1 cellular context compared by ENCODE assay signal in the genomic region with DNA sequence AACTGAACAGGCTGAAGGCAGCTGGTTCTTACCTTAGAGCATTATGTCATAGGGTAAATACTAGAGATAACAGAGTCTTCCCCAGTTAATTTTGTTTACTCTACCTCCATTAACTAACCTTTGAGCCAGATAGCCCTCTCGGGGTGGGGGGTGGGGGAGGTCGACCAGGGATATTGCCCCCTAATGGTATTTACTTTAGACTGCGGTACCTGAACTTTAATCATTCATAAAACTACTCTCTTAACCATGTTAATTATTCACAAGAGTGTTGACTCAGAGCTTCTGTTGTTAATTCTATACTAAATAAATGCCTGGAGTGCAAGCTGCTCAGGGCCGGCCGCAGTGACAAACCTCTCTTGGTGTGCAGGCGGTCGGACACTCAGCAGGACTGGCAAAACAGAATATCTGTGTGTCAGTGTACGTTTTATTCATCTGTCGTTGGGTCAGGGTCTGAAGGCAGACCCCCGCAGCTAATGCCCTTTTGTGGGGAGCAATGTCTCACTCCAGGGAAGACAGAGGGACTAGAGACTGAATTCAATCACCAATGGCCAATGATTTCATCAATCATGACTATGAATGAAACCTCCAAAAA.
TF ChIP-seq lines count a peak whose summit lies in the region.

No MANE protein-coding gene starts in this region.

TF ChIP-seq in HepG2, 621 proteins besides CTCF, POLR2A, EP300 and RAD21 (continued from another document and continues in another):
- TF ChIP-seq, protein P1, sequence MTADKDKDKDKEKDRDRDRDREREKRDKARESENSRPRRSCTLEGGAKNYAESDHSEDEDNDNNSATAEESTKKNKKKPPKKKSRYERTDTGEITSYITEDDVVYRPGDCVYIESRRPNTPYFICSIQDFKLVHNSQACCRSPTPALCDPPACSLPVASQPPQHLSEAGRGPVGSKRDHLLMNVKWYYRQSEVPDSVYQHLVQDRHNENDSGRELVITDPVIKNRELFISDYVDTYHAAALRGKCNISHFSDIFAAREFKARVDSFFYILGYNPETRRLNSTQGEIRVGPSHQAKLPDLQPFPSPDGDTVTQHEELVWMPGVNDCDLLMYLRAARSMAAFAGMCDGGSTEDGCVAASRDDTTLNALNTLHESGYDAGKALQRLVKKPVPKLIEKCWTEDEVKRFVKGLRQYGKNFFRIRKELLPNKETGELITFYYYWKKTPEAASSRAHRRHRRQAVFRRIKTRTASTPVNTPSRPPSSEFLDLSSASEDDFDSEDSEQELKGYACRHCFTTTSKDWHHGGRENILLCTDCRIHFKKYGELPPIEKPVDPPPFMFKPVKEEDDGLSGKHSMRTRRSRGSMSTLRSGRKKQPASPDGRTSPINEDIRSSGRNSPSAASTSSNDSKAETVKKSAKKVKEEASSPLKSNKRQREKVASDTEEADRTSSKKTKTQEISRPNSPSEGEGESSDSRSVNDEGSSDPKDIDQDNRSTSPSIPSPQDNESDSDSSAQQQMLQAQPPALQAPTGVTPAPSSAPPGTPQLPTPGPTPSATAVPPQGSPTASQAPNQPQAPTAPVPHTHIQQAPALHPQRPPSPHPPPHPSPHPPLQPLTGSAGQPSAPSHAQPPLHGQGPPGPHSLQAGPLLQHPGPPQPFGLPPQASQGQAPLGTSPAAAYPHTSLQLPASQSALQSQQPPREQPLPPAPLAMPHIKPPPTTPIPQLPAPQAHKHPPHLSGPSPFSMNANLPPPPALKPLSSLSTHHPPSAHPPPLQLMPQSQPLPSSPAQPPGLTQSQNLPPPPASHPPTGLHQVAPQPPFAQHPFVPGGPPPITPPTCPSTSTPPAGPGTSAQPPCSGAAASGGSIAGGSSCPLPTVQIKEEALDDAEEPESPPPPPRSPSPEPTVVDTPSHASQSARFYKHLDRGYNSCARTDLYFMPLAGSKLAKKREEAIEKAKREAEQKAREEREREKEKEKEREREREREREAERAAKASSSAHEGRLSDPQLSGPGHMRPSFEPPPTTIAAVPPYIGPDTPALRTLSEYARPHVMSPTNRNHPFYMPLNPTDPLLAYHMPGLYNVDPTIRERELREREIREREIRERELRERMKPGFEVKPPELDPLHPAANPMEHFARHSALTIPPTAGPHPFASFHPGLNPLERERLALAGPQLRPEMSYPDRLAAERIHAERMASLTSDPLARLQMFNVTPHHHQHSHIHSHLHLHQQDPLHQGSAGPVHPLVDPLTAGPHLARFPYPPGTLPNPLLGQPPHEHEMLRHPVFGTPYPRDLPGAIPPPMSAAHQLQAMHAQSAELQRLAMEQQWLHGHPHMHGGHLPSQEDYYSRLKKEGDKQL (CRISPR knock-in tag; IDR thresholded peaks at IDR 0.05; ENCODE audit: low read depth): peak; percentile 94; the same call in 1 of the 2 replicates
- TF ChIP-seq, protein P2, sequence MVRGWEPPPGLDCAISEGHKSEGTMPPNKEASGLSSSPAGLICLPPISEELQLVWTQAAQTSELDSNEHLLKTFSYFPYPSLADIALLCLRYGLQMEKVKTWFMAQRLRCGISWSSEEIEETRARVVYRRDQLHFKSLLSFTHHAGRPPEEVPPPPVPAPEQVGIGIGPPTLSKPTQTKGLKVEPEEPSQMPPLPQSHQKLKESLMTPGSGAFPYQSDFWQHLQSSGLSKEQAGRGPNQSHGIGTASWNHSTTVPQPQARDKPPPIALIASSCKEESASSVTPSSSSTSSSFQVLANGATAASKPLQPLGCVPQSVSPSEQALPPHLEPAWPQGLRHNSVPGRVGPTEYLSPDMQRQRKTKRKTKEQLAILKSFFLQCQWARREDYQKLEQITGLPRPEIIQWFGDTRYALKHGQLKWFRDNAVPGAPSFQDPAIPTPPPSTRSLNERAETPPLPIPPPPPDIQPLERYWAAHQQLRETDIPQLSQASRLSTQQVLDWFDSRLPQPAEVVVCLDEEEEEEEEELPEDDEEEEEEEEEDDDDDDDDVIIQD (CRISPR knock-in tag; IDR thresholded peaks at IDR 0.05; ENCODE audit: low read depth): peak; percentile 63; the same call in 1 of the 2 replicates
- TF ChIP-seq, protein P3, sequence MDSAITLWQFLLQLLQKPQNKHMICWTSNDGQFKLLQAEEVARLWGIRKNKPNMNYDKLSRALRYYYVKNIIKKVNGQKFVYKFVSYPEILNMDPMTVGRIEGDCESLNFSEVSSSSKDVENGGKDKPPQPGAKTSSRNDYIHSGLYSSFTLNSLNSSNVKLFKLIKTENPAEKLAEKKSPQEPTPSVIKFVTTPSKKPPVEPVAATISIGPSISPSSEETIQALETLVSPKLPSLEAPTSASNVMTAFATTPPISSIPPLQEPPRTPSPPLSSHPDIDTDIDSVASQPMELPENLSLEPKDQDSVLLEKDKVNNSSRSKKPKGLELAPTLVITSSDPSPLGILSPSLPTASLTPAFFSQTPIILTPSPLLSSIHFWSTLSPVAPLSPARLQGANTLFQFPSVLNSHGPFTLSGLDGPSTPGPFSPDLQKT (CRISPR knock-in tag; IDR thresholded peaks at IDR 0.05; ENCODE audit: borderline replicate concordance): no peak
- TF ChIP-seq, protein P4, sequence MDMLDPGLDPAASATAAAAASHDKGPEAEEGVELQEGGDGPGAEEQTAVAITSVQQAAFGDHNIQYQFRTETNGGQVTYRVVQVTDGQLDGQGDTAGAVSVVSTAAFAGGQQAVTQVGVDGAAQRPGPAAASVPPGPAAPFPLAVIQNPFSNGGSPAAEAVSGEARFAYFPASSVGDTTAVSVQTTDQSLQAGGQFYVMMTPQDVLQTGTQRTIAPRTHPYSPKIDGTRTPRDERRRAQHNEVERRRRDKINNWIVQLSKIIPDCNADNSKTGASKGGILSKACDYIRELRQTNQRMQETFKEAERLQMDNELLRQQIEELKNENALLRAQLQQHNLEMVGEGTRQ (IDR thresholded peaks at IDR 0.05; ENCODE audit: low read depth, low read length): no peak
- TF ChIP-seq, protein P4 (CRISPR knock-in tag; IDR thresholded peaks at IDR 0.05; ENCODE audit: borderline replicate concordance): 0 out of 2 replicates have a peak, but pooled peaks have one; percentile 20
- TF ChIP-seq SMARCC2 (IDR thresholded peaks at IDR 0.05): no peak
- TF ChIP-seq SMAD1 (CRISPR knock-in tag; IDR thresholded peaks at IDR 0.05; ENCODE audit: borderline replicate concordance, low read depth): no peak
- TF ChIP-seq MLLT10 (CRISPR knock-in tag; IDR thresholded peaks at IDR 0.05): no peak
- no peak for TF ChIP-seq SRSF4 (IDR thresholded peaks at IDR 0.05; ENCODE audit: low read depth, low read length, poor library complexity, severe bottlenecking)
- no peak; the same call in 1 of the 2 replicates for TF ChIP-seq ZIK1 (CRISPR knock-in tag; IDR thresholded peaks at IDR 0.05; ENCODE audit: borderline replicate concordance, low read depth)
- peak; percentile 49; the same call in 1 of the 2 replicates for TF ChIP-seq ZNF615 (CRISPR knock-in tag; IDR thresholded peaks at IDR 0.05; ENCODE audit: borderline replicate concordance)
- peak; percentile 64 for TF ChIP-seq ZNF792 (CRISPR knock-in tag; IDR thresholded peaks at IDR 0.05)
- TF ChIP-seq, protein P5, sequence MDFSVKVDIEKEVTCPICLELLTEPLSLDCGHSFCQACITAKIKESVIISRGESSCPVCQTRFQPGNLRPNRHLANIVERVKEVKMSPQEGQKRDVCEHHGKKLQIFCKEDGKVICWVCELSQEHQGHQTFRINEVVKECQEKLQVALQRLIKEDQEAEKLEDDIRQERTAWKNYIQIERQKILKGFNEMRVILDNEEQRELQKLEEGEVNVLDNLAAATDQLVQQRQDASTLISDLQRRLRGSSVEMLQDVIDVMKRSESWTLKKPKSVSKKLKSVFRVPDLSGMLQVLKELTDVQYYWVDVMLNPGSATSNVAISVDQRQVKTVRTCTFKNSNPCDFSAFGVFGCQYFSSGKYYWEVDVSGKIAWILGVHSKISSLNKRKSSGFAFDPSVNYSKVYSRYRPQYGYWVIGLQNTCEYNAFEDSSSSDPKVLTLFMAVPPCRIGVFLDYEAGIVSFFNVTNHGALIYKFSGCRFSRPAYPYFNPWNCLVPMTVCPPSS (IDR thresholded peaks at IDR 0.05): no peak
- TF ChIP-seq KLF16 (CRISPR knock-in tag; IDR thresholded peaks at IDR 0.05): peak in 1 of 2 experiments; percentile 75; a peak in 1 of 4 replicates
- TF ChIP-seq SMYD3 (CRISPR knock-in tag; IDR thresholded peaks at IDR 0.05): 0 out of 2 replicates have a peak, but pooled peaks have one; percentile 71
- peak; percentile 97; the same call in 1 of the 2 replicates for TF ChIP-seq CHD4 (IDR thresholded peaks at IDR 0.05; ENCODE audit: borderline replicate concordance, low read length)
- TF ChIP-seq, protein P6, sequence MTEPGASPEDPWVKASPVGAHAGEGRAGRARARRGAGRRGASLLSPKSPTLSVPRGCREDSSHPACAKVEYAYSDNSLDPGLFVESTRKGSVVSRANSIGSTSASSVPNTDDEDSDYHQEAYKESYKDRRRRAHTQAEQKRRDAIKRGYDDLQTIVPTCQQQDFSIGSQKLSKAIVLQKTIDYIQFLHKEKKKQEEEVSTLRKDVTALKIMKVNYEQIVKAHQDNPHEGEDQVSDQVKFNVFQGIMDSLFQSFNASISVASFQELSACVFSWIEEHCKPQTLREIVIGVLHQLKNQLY (CRISPR knock-in tag; IDR thresholded peaks at IDR 0.05): peak; percentile 73; the same call in 1 of the 2 replicates
- peak; percentile 70; the same call in 1 of the 2 replicates for TF ChIP-seq ZNF713 (CRISPR knock-in tag; IDR thresholded peaks at IDR 0.05)
- TF ChIP-seq MIXL1 (CRISPR knock-in tag; IDR thresholded peaks at IDR 0.05): peak; percentile 97
- no peak for TF ChIP-seq ZFP82 (CRISPR knock-in tag; IDR thresholded peaks at IDR 0.05; ENCODE audit: borderline replicate concordance)
- TF ChIP-seq HNF4G (IDR thresholded peaks at IDR 0.05; ENCODE audit: borderline replicate concordance, low read depth, low read length): peak; percentile 99
- peak; percentile 90 for TF ChIP-seq HNF4G (CRISPR knock-in tag; IDR thresholded peaks at IDR 0.05; ENCODE audit: borderline replicate concordance, low read depth)
- peak; percentile 92; the same call in 1 of the 2 replicates for TF ChIP-seq KDM3A (CRISPR knock-in tag; IDR thresholded peaks at IDR 0.05; ENCODE audit: low read depth)
- TF ChIP-seq ARNTL (CRISPR knock-in tag; IDR thresholded peaks at IDR 0.05): peak; percentile 72; the same call in 1 of the 2 replicates
- TF ChIP-seq, protein P7, sequence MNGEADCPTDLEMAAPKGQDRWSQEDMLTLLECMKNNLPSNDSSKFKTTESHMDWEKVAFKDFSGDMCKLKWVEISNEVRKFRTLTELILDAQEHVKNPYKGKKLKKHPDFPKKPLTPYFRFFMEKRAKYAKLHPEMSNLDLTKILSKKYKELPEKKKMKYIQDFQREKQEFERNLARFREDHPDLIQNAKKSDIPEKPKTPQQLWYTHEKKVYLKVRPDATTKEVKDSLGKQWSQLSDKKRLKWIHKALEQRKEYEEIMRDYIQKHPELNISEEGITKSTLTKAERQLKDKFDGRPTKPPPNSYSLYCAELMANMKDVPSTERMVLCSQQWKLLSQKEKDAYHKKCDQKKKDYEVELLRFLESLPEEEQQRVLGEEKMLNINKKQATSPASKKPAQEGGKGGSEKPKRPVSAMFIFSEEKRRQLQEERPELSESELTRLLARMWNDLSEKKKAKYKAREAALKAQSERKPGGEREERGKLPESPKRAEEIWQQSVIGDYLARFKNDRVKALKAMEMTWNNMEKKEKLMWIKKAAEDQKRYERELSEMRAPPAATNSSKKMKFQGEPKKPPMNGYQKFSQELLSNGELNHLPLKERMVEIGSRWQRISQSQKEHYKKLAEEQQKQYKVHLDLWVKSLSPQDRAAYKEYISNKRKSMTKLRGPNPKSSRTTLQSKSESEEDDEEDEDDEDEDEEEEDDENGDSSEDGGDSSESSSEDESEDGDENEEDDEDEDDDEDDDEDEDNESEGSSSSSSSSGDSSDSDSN (CRISPR knock-in tag; IDR thresholded peaks at IDR 0.05): no peak
- peak; percentile 31; the same call in 1 of the 2 replicates for TF ChIP-seq ETV6 (CRISPR knock-in tag; conservative IDR thresholded peaks at IDR 0.05)
- TF ChIP-seq ZNF883 (CRISPR knock-in tag; IDR thresholded peaks at IDR 0.05; ENCODE audit: not compliant biosample characterization): no peak
- TF ChIP-seq, protein P8, sequence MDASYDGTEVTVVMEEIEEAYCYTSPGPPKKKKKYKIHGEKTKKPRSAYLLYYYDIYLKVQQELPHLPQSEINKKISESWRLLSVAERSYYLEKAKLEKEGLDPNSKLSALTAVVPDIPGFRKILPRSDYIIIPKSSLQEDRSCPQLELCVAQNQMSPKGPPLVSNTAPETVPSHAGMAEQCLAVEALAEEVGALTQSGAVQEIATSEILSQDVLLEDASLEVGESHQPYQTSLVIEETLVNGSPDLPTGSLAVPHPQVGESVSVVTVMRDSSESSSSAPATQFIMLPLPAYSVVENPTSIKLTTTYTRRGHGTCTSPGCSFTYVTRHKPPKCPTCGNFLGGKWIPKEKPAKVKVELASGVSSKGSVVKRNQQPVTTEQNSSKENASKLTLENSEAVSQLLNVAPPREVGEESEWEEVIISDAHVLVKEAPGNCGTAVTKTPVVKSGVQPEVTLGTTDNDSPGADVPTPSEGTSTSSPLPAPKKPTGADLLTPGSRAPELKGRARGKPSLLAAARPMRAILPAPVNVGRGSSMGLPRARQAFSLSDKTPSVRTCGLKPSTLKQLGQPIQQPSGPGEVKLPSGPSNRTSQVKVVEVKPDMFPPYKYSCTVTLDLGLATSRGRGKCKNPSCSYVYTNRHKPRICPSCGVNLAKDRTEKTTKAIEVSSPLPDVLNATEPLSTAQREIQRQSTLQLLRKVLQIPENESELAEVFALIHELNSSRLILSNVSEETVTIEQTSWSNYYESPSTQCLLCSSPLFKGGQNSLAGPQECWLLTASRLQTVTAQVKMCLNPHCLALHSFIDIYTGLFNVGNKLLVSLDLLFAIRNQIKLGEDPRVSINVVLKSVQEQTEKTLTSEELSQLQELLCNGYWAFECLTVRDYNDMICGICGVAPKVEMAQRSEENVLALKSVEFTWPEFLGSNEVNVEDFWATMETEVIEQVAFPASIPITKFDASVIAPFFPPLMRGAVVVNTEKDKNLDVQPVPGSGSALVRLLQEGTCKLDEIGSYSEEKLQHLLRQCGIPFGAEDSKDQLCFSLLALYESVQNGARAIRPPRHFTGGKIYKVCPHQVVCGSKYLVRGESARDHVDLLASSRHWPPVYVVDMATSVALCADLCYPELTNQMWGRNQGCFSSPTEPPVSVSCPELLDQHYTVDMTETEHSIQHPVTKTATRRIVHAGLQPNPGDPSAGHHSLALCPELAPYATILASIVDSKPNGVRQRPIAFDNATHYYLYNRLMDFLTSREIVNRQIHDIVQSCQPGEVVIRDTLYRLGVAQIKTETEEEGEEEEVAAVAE (CRISPR knock-in tag; IDR thresholded peaks at IDR 0.05; ENCODE audit: borderline replicate concordance): peak; percentile 28; the same call in 1 of the 2 replicates
- no peak; the same call in 1 of the 2 replicates for TF ChIP-seq KLF15 (CRISPR knock-in tag; IDR thresholded peaks at IDR 0.05; ENCODE audit: borderline replicate concordance)
- TF ChIP-seq CCAR2 (optimal IDR thresholded peaks at IDR 0.05; ENCODE audit: low read depth, low read length): no peak
- TF ChIP-seq TARDBP (CRISPR knock-in tag; IDR thresholded peaks at IDR 0.05): peak; percentile 77
- TF ChIP-seq ZSCAN12 (CRISPR knock-in tag; IDR thresholded peaks at IDR 0.05): no peak
- TF ChIP-seq ZNF850 (CRISPR knock-in tag; conservative IDR thresholded peaks at IDR 0.05): no peak
